In the genomic region with DNA sequence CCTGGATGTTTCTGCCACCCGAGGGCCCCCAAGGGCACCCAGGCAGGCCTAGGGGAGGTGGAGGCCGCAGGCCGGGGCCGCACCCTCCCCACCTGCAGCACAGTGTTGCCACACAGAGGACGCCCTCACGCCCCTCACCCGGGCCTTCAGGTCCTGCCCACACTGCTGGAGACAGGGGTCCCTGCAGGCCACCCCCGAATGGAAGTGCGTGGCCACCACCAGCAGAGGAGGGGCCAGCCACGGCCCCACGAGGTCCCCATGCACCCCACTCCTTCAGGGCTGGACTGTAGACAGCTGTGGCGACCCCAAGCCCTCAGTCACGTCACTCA, we compare ENCODE assay signal across 12 cellular contexts. TPM values are rescaled to one million over a fixed set of nuclear protein-coding genes. Genes with fewer than 3 reads are reported as not detected.
A peak's percentile ranks its signal among the peaks of the same experiment; 100 is the strongest.
DNase-seq lines count a peak whose midpoint lies in the region; ATAC-seq and TF ChIP-seq lines count a peak whose summit lies in the region.
"Had no signal": no experiment of that assay in that cellular context is flagged by ENCODE, and none has a peak within 500 bp of the region (broad histone marks: within the 10 kb centered on the region; RNA-seq: fewer than 3 reads in every experiment).

No MANE protein-coding gene starts in this region.

- no peak for TF ChIP-seq POLR2A in Peyer's patch (IDR thresholded peaks at IDR 0.05)
- no peak for TF ChIP-seq POLR2A in spleen (IDR thresholded peaks at IDR 0.05)

- peak; percentile 55 for DNase-seq in activated CD8-positive, alpha-beta memory T cell treated with anti-CD3 and anti-CD28 coated beads for 24 hours
- no peak for DNase-seq in activated CD8-positive, alpha-beta memory T cell treated with anti-CD3 and anti-CD28 coated beads, Interleukin-2, amount 50 U/mL, for 48 hours
- peak in 2 of 3 donors; percentile 37 to 38 for DNase-seq in Peyer's patch
- peak; percentile 10 to 48 (median 23) for DNase-seq in right cardiac atrium
- peak; percentile 70 for DNase-seq in spleen
- DNase-seq: erythroblast, midbrain, NCI-H187, SHP77 treated with DMSO at 0.1 percent for 48 hours had no signal

- H3K27ac ChIP-seq in Peyer's patch, result no peak overlapping the region
- no peak overlapping the region for H3K27ac ChIP-seq in right cardiac atrium (ENCODE audit: low read length)
- H3K27ac ChIP-seq in spleen, result no peak overlapping the region

- no peak overlapping the region for H3K4me3 ChIP-seq in Peyer's patch
- no peak overlapping the region for H3K4me3 ChIP-seq in right cardiac atrium (ENCODE audit: low read length)
- H3K4me3 ChIP-seq in spleen, result no peak overlapping the region

- H3K9me3 ChIP-seq in Peyer's patch (no peaks in the 10 kb centered on the region), right cardiac atrium (ENCODE audit: control insufficient read depth, low read length) (no peaks in the 10 kb centered on the region), spleen (no peaks in the 10 kb centered on the region)

- no peak for TF ChIP-seq CTCF in Peyer's patch (IDR thresholded peaks at IDR 0.05)
- no peak for TF ChIP-seq CTCF in spleen (IDR thresholded peaks at IDR 0.05 in 8 of 11, conservative IDR thresholded peaks at IDR 0.05 in 3 of 11)

- intact Hi-C loops in right cardiac atrium (cut with DNase I), result loop anchor here in 1 of 4 donors (10.0 kb wide), 1 partner anchor 146 kb away; no protein-coding TSS in a partner anchor
- intact Hi-C loops in spleen (cut with DNase I; ENCODE audit: low total_unique reads), result no loop called here

- 89% methylated on average over 13 of the region's 13 CpGs for WGBS in right cardiac atrium
- 79 to 92% (median 89%) methylated on average over 4 to 13 of the region's 13 CpGs for WGBS in spleen, 5 donors

- H3K27me3 ChIP-seq in Peyer's patch (no peaks in the 10 kb centered on the region), right cardiac atrium (ENCODE audit: control insufficient read depth, insufficient read depth) (no peaks in the 10 kb centered on the region), spleen (replicated peaks in 1 of 7) (peaks cover 0 to 9% (median 0%) of the 10 kb centered on the region in 7 donors)

- H3K36me3 ChIP-seq in Peyer's patch, result no peaks in the 10 kb centered on the region
- H3K36me3 ChIP-seq in spleen, result peaks cover 0 to 22% (median 0%) of the 10 kb centered on the region in 6 donors

- H3K4me1 ChIP-seq in Peyer's patch (peaks cover 22 to 76% (median 28%) of the 10 kb centered on the region in 4 donors), right cardiac atrium (ENCODE audit: control insufficient read depth, insufficient read depth, low read length) (no peaks in the 10 kb centered on the region), spleen (peaks cover 16 to 56% (median 32%) of the 10 kb centered on the region in 6 donors)

- ATAC-seq in right cardiac atrium (no peak), GM19463 (IDR thresholded peaks at IDR 0.05; ENCODE audit: unreplicated experiment) (no peak), HG03469 (IDR thresholded peaks at IDR 0.05; ENCODE audit: unreplicated experiment) (no peak), HG03135 (IDR thresholded peaks at IDR 0.05; ENCODE audit: unreplicated experiment) (no peak)

RNA-seq across cellular contexts. Expression of a gene that starts 35.4 kb away (rescaled TPM):
- 100 to 1,000 TPM; 102 to 146 (median 133) TPM for total RNA-seq in Peyer's patch
- 1 to 10 TPM; 4.8 to 7.1 (median 6.4) TPM for total RNA-seq in right cardiac atrium
- polyA plus RNA-seq in right cardiac atrium, result 8.4 TPM
- 10 to 100 TPM; 18.1 to 35.4 (median 25.7) TPM for total RNA-seq in spleen
- polyA plus RNA-seq in spleen, result 10 to 100 TPM in 2 of 3 donors, 1 to 10 TPM in 1; 8.7 to 38.6 (median 12.8) TPM

RNA-seq across cellular contexts. Expression of a gene that starts 42.7 kb away (rescaled TPM):
- 10 to 100 TPM; 29.7 to 93.3 (median 56.8) TPM for total RNA-seq in Peyer's patch
- total RNA-seq in right cardiac atrium, result 10 to 100 TPM; 20.1 to 23.6 (median 22.2) TPM
- polyA plus RNA-seq in right cardiac atrium, result 22.2 TPM
- total RNA-seq in spleen, result 10 to 100 TPM; 25.4 to 39.5 (median 34.4) TPM
- 10 to 100 TPM; 40.0 to 63.0 (median 53.9) TPM for polyA plus RNA-seq in spleen

RNA-seq across cellular contexts. Expression of a gene that starts 56.3 kb away (rescaled TPM):
- total RNA-seq in Peyer's patch, result 10 to 100 TPM; 15.9 to 41.3 (median 24.7) TPM
- 1 to 10 TPM; 6.3 to 8.8 (median 7.8) TPM for total RNA-seq in right cardiac atrium
- 5.8 TPM for polyA plus RNA-seq in right cardiac atrium
- total RNA-seq in spleen, result 10 to 100 TPM; 12.4 to 29.1 (median 18.9) TPM
- 1 to 10 TPM; 7.1 to 8.9 (median 7.2) TPM for polyA plus RNA-seq in spleen
